In genomic region chr13:100130930-100131511, GRCh38 we compare ENCODE assay signal across 1 cellular context.
TF ChIP-seq lines count a peak whose summit lies in the region.

No MANE protein-coding gene starts in this region.

TF ChIP-seq in IMR-90, 13 proteins besides CTCF, POLR2A, EP300 and RAD21 (continued from another document):
- TF ChIP-seq RFX5 (IDR thresholded peaks at IDR 0.05; ENCODE audit: low read depth, low read length) (no peak), BHLHE40 (IDR thresholded peaks at IDR 0.05; ENCODE audit: low read depth, low read length) (no peak), NFE2L2 (IDR thresholded peaks at IDR 0.05; ENCODE audit: low read depth, low read length) (no peak), FOS (IDR thresholded peaks at IDR 0.05; ENCODE audit: low read depth, low read length) (no peak), SMC3 (IDR thresholded peaks at IDR 0.05; ENCODE audit: low read depth, low read length) (no peak), CEBPB (IDR thresholded peaks at IDR 0.05; ENCODE audit: low read depth, low read length) (no peak), MAFK (IDR thresholded peaks at IDR 0.05; ENCODE audit: low read depth, low read length) (no peak), CHD1 (IDR thresholded peaks at IDR 0.05; ENCODE audit: low read depth, low read length) (no peak), MAZ (IDR thresholded peaks at IDR 0.05; ENCODE audit: borderline replicate concordance, low read depth, low read length) (no peak)
TF ChIP-seq in IMR-90: peak in this region for 0.
